Comparison of ENCODE assay signal across 10 cellular contexts in the genomic region with DNA sequence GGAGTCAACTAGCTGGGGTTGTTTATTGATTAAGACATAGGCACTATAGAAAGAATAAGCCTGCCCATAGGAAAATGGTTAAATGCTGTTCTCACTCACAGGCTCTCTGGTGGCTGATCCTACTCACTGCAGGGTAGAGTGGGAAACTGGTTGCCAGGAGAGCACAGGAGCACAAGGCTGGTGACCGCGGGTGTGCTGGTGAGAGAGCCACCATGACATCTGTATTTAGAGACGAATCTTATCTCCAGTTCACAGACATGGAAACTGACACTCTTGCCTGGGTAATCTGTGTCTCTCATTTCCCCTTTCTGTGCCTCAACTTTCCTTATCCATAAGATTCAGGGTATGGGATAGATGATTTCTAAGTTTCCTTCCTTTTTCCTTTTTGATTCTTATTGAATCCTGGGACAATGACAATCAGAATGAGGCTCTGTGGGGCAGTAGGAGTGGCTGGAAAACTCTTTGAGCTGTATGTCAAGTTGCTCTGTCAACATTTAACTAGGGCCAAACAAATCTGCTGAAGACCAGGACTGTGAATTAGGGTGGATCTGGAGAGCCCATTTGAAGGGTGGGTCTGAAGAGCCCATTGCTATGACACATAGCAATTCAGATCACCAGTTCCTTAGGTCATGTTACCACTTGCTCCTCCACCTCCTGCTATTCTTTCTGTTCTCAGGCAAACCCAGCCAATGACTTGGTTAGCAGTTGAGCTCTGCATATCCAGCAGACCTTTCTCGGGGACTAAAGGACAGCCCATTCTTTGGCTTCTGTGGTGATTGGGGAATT.
DNase-seq lines count a peak whose midpoint lies in the region; TF ChIP-seq lines count a peak whose summit lies in the region.
"Had no signal": no experiment of that assay in that cellular context is flagged by ENCODE, and none has a peak within 500 bp of the region (broad histone marks: within the 10 kb centered on the region; RNA-seq: fewer than 3 reads in every experiment).

No MANE protein-coding gene starts in this region.

- TF ChIP-seq CTCF in GM12865 (IDR thresholded peaks at IDR 0.05; ENCODE audit: insufficient read depth, low read depth, low read length, missing control alignments) (no peak), cardiac fibroblast (IDR thresholded peaks at IDR 0.05; ENCODE audit: low read depth, low read length) (peak; percentile 30)

- H3K9ac ChIP-seq in muscle layer of colon (ENCODE audit: low read length): no peak overlapping the region

- no peaks in the 10 kb centered on the region for H3K9me3 ChIP-seq in muscle layer of colon (ENCODE audit: low read length)
- H3K9me3 ChIP-seq: HAP-1 had no signal

- DNase-seq in GM12865 (ENCODE audit: low read depth) (peak; percentile 24), NCI-H146 treated with DMSO at 0.1 percent for 48 hours (lab: John Stamatoyannopoulos, UW; ENCODE audit: unreplicated experiment) (peak; percentile 62), cardiac fibroblast (ENCODE audit: low read depth in 2 of 2) (no peak), AG08396 (ENCODE audit: low spot score) (no peak), COLO668 (lab: John Stamatoyannopoulos, UW; ENCODE audit: unreplicated experiment) (no peak), NCI-H2107 treated with DMSO at 0.1 percent for 48 hours (lab: John Stamatoyannopoulos, UW; ENCODE audit: unreplicated experiment) (no peak)
- DNase-seq in activated CD8-positive, alpha-beta memory T cell treated with anti-CD3 and anti-CD28 coated beads, Interleukin-2, amount 50 U/mL, for 48 hours: no peak
- DNase-seq: activated CD4-positive, alpha-beta T cell treated with anti-CD3 and anti-CD28 coated beads, Interleukin-2, amount 10 ng/mL, durations not matched to agents 24 days and 14 days had no signal

- H3K4me3 ChIP-seq in GM12865 (ENCODE audit: low read depth, low read length): no peak overlapping the region
- no peak overlapping the region for H3K4me3 ChIP-seq in cardiac fibroblast (replicated peaks in 1 of 2; ENCODE audit: low read depth in 2 of 2, low read length in 2 of 2)
- H3K4me3 ChIP-seq in muscle layer of colon (ENCODE audit: low read depth in 1 of 2, low read length in 2 of 2): no peak overlapping the region
- H3K4me3 ChIP-seq: HAP-1 had no signal

- no peaks in the 10 kb centered on the region for H3K27me3 ChIP-seq in muscle layer of colon (ENCODE audit: control insufficient read depth in 1 of 2, insufficient read depth in 2 of 2, low read length in 2 of 2)

- no peaks in the 10 kb centered on the region for H3K36me3 ChIP-seq in muscle layer of colon (ENCODE audit: insufficient read depth, low read length)
- H3K36me3 ChIP-seq: HAP-1 had no signal

- H3K4me1 ChIP-seq in muscle layer of colon (ENCODE audit: insufficient read depth, low read length): peaks cover 32% of the 10 kb centered on the region
- H3K4me1 ChIP-seq: HAP-1 had no signal

- peak overlapping the region; percentile 40 for H3K27ac ChIP-seq in muscle layer of colon (ENCODE audit: low read depth, low read length)

Comparison
In these comparisons a context has a peak if more than half of its experiments do, and no peak if none do; other contexts are left out.
1. DNase-seq: peak in GM12865 (single experiment) and NCI-H146 treated with DMSO at 0.1 percent for 48 hours (single experiment); none in cardiac fibroblast (0 of 2), activated CD8-positive, alpha-beta memory T cell treated with anti-CD3 and anti-CD28 coated beads, Interleukin-2, amount 50 U/mL, for 48 hours (single experiment), AG08396 (single experiment), COLO668 (single experiment) and NCI-H2107 treated with DMSO at 0.1 percent for 48 hours (single experiment).